In the genomic region with DNA sequence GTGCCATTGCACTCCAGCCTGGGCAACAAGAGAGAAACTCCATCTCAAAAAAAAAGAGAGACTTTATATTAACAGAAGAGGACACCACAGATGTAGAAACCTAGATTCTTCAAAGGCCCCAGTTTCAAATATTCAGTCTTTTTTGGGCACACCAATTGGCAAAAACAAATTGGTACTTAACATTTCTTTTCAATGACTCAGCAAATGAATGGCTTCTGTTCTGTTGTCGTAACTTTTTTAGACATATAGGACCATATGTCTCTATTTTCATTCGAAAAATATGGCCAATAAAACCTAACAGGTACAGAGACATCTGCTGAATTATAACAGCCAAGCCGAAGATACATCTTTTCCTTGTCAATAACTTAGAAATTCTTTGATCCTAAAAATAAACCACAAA, we compare ENCODE assay signal across 34 cellular contexts.
"Had no signal": no experiment of that assay in that cellular context is flagged by ENCODE, and none has a peak within 500 bp of the region (broad histone marks: within the 10 kb centered on the region; RNA-seq: fewer than 3 reads in every experiment).

No MANE protein-coding gene starts in this region.

- H3K4me1 Mint-ChIP-seq: activated T-helper 17 cell treated with anti-CD3 and anti-CD28 coated beads, Interleukin-2, amount 50 U/mL, for 72 hours had no signal

- FAIRE-seq: astrocyte, kidney, small intestine, urothelium cell line had no signal

- H3K27me3 Mint-ChIP-seq: naive B cell had no signal

- H3K4me3 Mint-ChIP-seq: activated CD8-positive, alpha-beta T cell treated with anti-CD3 and anti-CD28 coated beads for 36 hours; activated T-cell treated with anti-CD3 and anti-CD28 coated beads, Interleukin-2, amount 50 U/mL, for 4 hours; activated T-helper 17 cell treated with anti-CD3 and anti-CD28 coated beads, Interleukin-2, amount 50 U/mL, for 72 hours; effector memory CD8-positive, alpha-beta T cell; mesothelial cell of epicardium; nephron progenitor cell had no signal

- H3K27ac ChIP-seq: brain microvascular endothelial cell, neutrophil, ovary, prostate gland, sigmoid colon, testis had no signal

- DNase-seq: activated CD4-positive, alpha-beta T cell treated with anti-CD3 and anti-CD28 coated beads for 1 hour; activated CD4-positive, alpha-beta T cell treated with anti-CD3 and anti-CD28 coated beads, Interleukin-2, amount 50 U/mL, for 1 hour; activated CD8-positive, alpha-beta T cell treated with anti-CD3 and anti-CD28 coated beads for 36 hours; activated gamma-delta T cell treated with Interleukin-2 at 50 U/mL for 16 hours; activated naive CD4-positive, alpha-beta T cell treated with anti-CD3 and anti-CD28 coated beads, Interleukin-2, amount 50 U/mL, for 16 hours; activated T-cell treated with anti-CD3 and anti-CD28 coated beads, Interleukin-2, amount 50 U/mL, for 4 hours; amniotic stem cell; brain microvascular endothelial cell; cortex of kidney; effector memory CD8-positive, alpha-beta T cell; erythroblast; head of caudate nucleus; hippocampal formation; kidney; left colon; mammary epithelial cell; naive B cell; nephron progenitor cell; ovary; retina; sigmoid colon; small intestine; stimulated activated CD4-positive, alpha-beta T cell treated with anti-CD3 and anti-CD28 coated beads, Interleukin-4, amount 100 ng/mL, for 24 hours; stimulated activated CD8-positive, alpha-beta memory T cell treated with anti-CD3 and anti-CD28 coated beads, Interleukin-4, amount 100 ng/mL, for 48 hours; stimulated activated naive CD4-positive, alpha-beta T cell; T-helper 9 cell; testis; trophoblast cell had no signal

- H3K9me3 ChIP-seq: neutrophil, ovary, prostate gland, sigmoid colon, testis had no signal

- H3K36me3 ChIP-seq: brain microvascular endothelial cell, neutrophil, ovary, prostate gland, sigmoid colon had no signal

- H3K4me1 ChIP-seq: prostate gland, testis had no signal

- ATAC-seq: activated CD8-positive, alpha-beta T cell treated with anti-CD3 and anti-CD28 coated beads for 36 hours; activated T-cell treated with anti-CD3 and anti-CD28 coated beads, Interleukin-2, amount 50 U/mL, for 4 hours; activated T-helper 17 cell treated with anti-CD3 and anti-CD28 coated beads, Interleukin-2, amount 50 U/mL, for 72 hours; effector memory CD8-positive, alpha-beta T cell; left colon had no signal

- H3K27ac Mint-ChIP-seq: activated CD8-positive, alpha-beta T cell treated with anti-CD3 and anti-CD28 coated beads for 36 hours; activated T-helper 17 cell treated with anti-CD3 and anti-CD28 coated beads, Interleukin-2, amount 50 U/mL, for 72 hours; effector memory CD8-positive, alpha-beta T cell; mesothelial cell of epicardium; nephron progenitor cell had no signal

- H3K4me3 ChIP-seq: ovary, prostate gland, sigmoid colon, testis had no signal

- H3K27me3 ChIP-seq: brain microvascular endothelial cell, neutrophil, ovary, sigmoid colon, testis had no signal

- H3K9me3 Mint-ChIP-seq: activated CD8-positive, alpha-beta T cell treated with anti-CD3 and anti-CD28 coated beads for 36 hours; activated T-cell treated with anti-CD3 and anti-CD28 coated beads, Interleukin-2, amount 50 U/mL, for 4 hours; activated T-helper 17 cell treated with anti-CD3 and anti-CD28 coated beads, Interleukin-2, amount 50 U/mL, for 72 hours; effector memory CD8-positive, alpha-beta T cell; mesothelial cell of epicardium; naive B cell; nephron progenitor cell had no signal
